ENCODE assay signal across 8 cellular contexts in genomic region chr1:182391028-182391361, GRCh38.
DNase-seq lines count a peak whose midpoint lies in the region; ATAC-seq and TF ChIP-seq lines count a peak whose summit lies in the region.

No MANE protein-coding gene starts in this region.

- DNase-seq in AG04449 (ENCODE audit: low read depth, low spot score) (no peak), NOMO-1 treated with dmso at 0.1 percent for 144 hours (lab: John Stamatoyannopoulos, UW; ENCODE audit: unreplicated experiment) (no peak)
- no peak for DNase-seq in stimulated activated naive CD8-positive, alpha-beta T cell treated with anti-CD3 and anti-CD28 coated beads, Interleukin-15, Interleukin-2, amounts not matched to agents 100 U/mL and 50 U/mL, for 24 hours
- no peak for DNase-seq in stimulated activated CD4-positive, alpha-beta T cell treated with anti-CD3 and anti-CD28 coated beads, Interleukin-1b, Interleukin-23, amount 100 ng/mL, for 48 hours

- peak overlapping the region; percentile 95 for H3K9ac ChIP-seq in iPS-15b (ENCODE audit: low read depth, low read length)

- ATAC-seq in HG02938 (IDR thresholded peaks at IDR 0.05; ENCODE audit: unreplicated experiment) (peak; percentile 18), HG03378 (IDR thresholded peaks at IDR 0.05; ENCODE audit: unreplicated experiment) (no peak)
- peak; percentile 4 for ATAC-seq in stimulated activated naive CD8-positive, alpha-beta T cell treated with anti-CD3 and anti-CD28 coated beads, Interleukin-15, Interleukin-2, amounts not matched to agents 100 U/mL and 50 U/mL, for 24 hours

- no peaks in the 10 kb centered on the region for H3K9me3 ChIP-seq in iPS-15b (ENCODE audit: control insufficient read depth, insufficient read depth, low read length)

- H3K27me3 ChIP-seq in iPS-15b (ENCODE audit: control insufficient read depth, insufficient read depth, low read length), result no peaks in the 10 kb centered on the region

- H3K9me3 Mint-ChIP-seq in activated naive CD8-positive, alpha-beta T cell (ENCODE audit: low read depth), result no peaks in the 10 kb centered on the region

- H3K36me3 Mint-ChIP-seq in activated naive CD8-positive, alpha-beta T cell, result no peaks in the 10 kb centered on the region

- no peak for TF ChIP-seq CTCF in AG04449 (IDR thresholded peaks at IDR 0.05; ENCODE audit: insufficient read depth, low read length, missing control alignments)

- H3K4me1 Mint-ChIP-seq in activated naive CD8-positive, alpha-beta T cell (ENCODE audit: low read depth), result peaks cover 25% of the 10 kb centered on the region

- peaks cover 10% of the 10 kb centered on the region for H3K4me1 ChIP-seq in iPS-15b (ENCODE audit: control insufficient read depth, insufficient read depth, low read length)

- peak overlapping the region; percentile 84 for H3K27ac Mint-ChIP-seq in activated naive CD8-positive, alpha-beta T cell

- peak overlapping the region; percentile 80 for H3K4me3 ChIP-seq in AG04449 (ENCODE audit: low read depth, low read length)
- peak overlapping the region; percentile 88 for H3K4me3 ChIP-seq in iPS-15b (ENCODE audit: low read depth, low read length)

- H3K36me3 ChIP-seq in iPS-15b (ENCODE audit: control insufficient read depth, insufficient read depth, low read length), result peaks cover 30% of the 10 kb centered on the region

- POLR2A ChIA-PET in AG04449 (lab: Yijun Ruan, JAX), result interaction anchor here (1.0 to 1.6 kb wide), 2 partner anchors 11 to 101 kb away, joined by 3 to 4 read pairs; no protein-coding TSS in a partner anchor

- peaks cover 18% of the 10 kb centered on the region for H3K27me3 Mint-ChIP-seq in activated naive CD8-positive, alpha-beta T cell

- CTCF ChIA-PET in AG04449 (lab: Yijun Ruan, JAX), result interaction anchor here (0.7 kb wide), 1 partner anchor 8 kb away, joined by 3 read pairs; no protein-coding TSS in a partner anchor

- peak overlapping the region; percentile 89 for H3K4me3 Mint-ChIP-seq in activated naive CD8-positive, alpha-beta T cell
